Comparison of ENCODE assay signal across 34 cellular contexts in genomic region chr20:40542065-40542464, GRCh38.
"Had no signal": no experiment of that assay in that cellular context is flagged by ENCODE, and none has a peak within 500 bp of the region (broad histone marks: within the 10 kb centered on the region; RNA-seq: fewer than 3 reads in every experiment).

No MANE protein-coding gene starts in this region.

- DNase-seq: Karpas-422, Kasumi-1, KG1, MG63, MM.1S, MV-4-11, NCI-H1048, NCI-H1092, NCI-H1092 treated with DMSO at 0.1 percent for 48 hours, NCI-H1105 treated with DMSO at 0.1 percent for 48 hours, NCI-H1417, NCI-H1417 treated with DMSO at 0.1 percent for 48 hours, NCI-H1436, NCI-H1436 treated with DMSO at 0.1 percent for 48 hours, NCI-H146, NCI-H1694, NCI-H1694 treated with DMSO at 0.1 percent for 48 hours, NCI-H187, NCI-H187 treated with DMSO at 0.1 percent for 48 hours, NCI-H1930, NCI-H2029, NCI-H2029 treated with DMSO at 0.1 percent for 48 hours, NCI-H2081, NCI-H2081 treated with DMSO at 0.1 percent for 48 hours, NCI-H2107, NCI-H2171 treated with DMSO at 0.1 percent for 48 hours, NCI-H2227 treated with DMSO at 0.1 percent for 48 hours, NCI-H226, NCI-H345, NCI-H446, NCI-H446 treated with DMSO at 0.1 percent for 48 hours, NCI-H510A, NCI-H510A treated with DMSO at 0.1 percent for 48 hours had no signal

- H3K27ac ChIP-seq: KMS-11 had no signal

- H3K9me3 ChIP-seq: MG63 had no signal

- H3K9ac ChIP-seq: KMS-11 had no signal

- H3K27me3 ChIP-seq: MG63 had no signal

- H3K4me3 ChIP-seq: MG63 had no signal

- H3K4me2 ChIP-seq: KMS-11 had no signal

- H3K36me3 ChIP-seq: MG63 had no signal
